ENCODE assay signal across 25 cellular contexts in genomic region chr22:23403720-23404688, GRCh38.
A peak's percentile ranks its signal among the peaks of the same experiment; 100 is the strongest.
DNase-seq lines count a peak whose midpoint lies in the region; ATAC-seq, FAIRE-seq and TF ChIP-seq lines count a peak whose summit lies in the region.
"Had no signal": no experiment of that assay in that cellular context is flagged by ENCODE, and none has a peak within 500 bp of the region (broad histone marks: within the 10 kb centered on the region; RNA-seq: fewer than 3 reads in every experiment).

No MANE protein-coding gene starts in this region.

- no peaks in the 10 kb centered on the region for H3K9me3 Mint-ChIP-seq in effector memory CD8-positive, alpha-beta T cell
- no peaks in the 10 kb centered on the region for H3K9me3 Mint-ChIP-seq in neural crest cell
- H3K9me3 Mint-ChIP-seq in activated CD4-positive, alpha-beta T cell treated with anti-CD3 and anti-CD28 coated beads, Interleukin-2, amount 10 ng/mL, durations not matched to agents 7 days and 5 days: no peaks in the 10 kb centered on the region
- H3K9me3 Mint-ChIP-seq: activated naive CD8-positive, alpha-beta T cell treated with anti-CD3 and anti-CD28 coated beads, Interleukin-2, amount 10 ng/mL, durations not matched to agents 7 days and 5 days; CD8-positive, alpha-beta T cell; H9 had no signal

- intact Hi-C loops in HepG2 (cut with micrococcal nuclease; ENCODE audit: unreplicated experiment): no loop called here
- intact Hi-C loops in right lobe of liver (cut with DNase I): loop anchor here in 1 of 2 donors (10.0 kb wide), 1 partner anchor 111 kb away; no protein-coding TSS in a partner anchor

- no peak for FAIRE-seq in HepG2 (lab: Jason Lieb, UNC)
- FAIRE-seq: RCC 7860 had no signal

- no peak overlapping the region for H3K4me3 ChIP-seq in HepG2 (replicated peaks in 1 of 3; ENCODE audit: insufficient read depth in 1 of 3, low read depth in 2 of 3, low read length in 3 of 3)
- H3K4me3 ChIP-seq in right lobe of liver: no peak overlapping the region
- no peak overlapping the region for H3K4me3 ChIP-seq in SK-N-SH (ENCODE audit: low read depth in 2 of 2, low read length in 1 of 2)
- H3K4me3 ChIP-seq: uterus had no signal

- POLR2A ChIA-PET in HepG2 (lab: Yijun Ruan, JAX): no interaction called here
- POLR2A ChIA-PET in SK-N-SH (lab: Yijun Ruan, JAX): interaction anchor here (0.8 kb wide), 1 partner anchor 14 kb away, joined by 3 read pairs; no protein-coding TSS in a partner anchor
- POLR2A ChIA-PET in activated CD4-positive, alpha-beta T cell treated with anti-CD3 and anti-CD28 coated beads, Interleukin-2, amount 10 ng/mL, durations not matched to agents 7 days and 5 days (lab: Charles Lee): no interaction called here

- H3K4me2 ChIP-seq in HepG2 (ENCODE audit: low read depth, low read length): no peak overlapping the region
- H3K4me2 ChIP-seq in SK-N-SH: no peak overlapping the region

- TF ChIP-seq POLR2A in HepG2 (IDR thresholded peaks at IDR 0.05; ENCODE audit: insufficient read depth in 1 of 2, low read depth in 2 of 2, low read length in 2 of 2) (no peak), right lobe of liver (IDR thresholded peaks at IDR 0.05) (no peak)

- H3K9me3 ChIP-seq in HepG2 (ENCODE audit: low read length): no peaks in the 10 kb centered on the region
- H3K9me3 ChIP-seq in right lobe of liver: no peaks in the 10 kb centered on the region
- H3K9me3 ChIP-seq in SK-N-SH: no peaks in the 10 kb centered on the region
- H3K9me3 ChIP-seq: uterus had no signal

- H2AFZ ChIP-seq in HepG2 (ENCODE audit: low read length): no peak overlapping the region
- no peak overlapping the region for H2AFZ ChIP-seq in SK-N-SH (ENCODE audit: low read depth)

- no peak overlapping the region for H3K27ac ChIP-seq in HepG2 (ENCODE audit: extremely low read length, insufficient read depth, low read length)
- H3K27ac ChIP-seq in right lobe of liver: no peak overlapping the region
- H3K27ac ChIP-seq in SK-N-SH (ENCODE audit: low read depth in 2 of 2, low read length in 1 of 2): no peak overlapping the region
- H3K27ac ChIP-seq: uterus had no signal

- BruUV-seq in HepG2 (replicated peaks; lab: Mats Ljungman, UMichigan): no TSS peak

- peak overlapping the region; percentile 29 to 49 for H3K4me3 Mint-ChIP-seq in effector memory CD8-positive, alpha-beta T cell
- H3K4me3 Mint-ChIP-seq in neural crest cell: no peak overlapping the region
- H3K4me3 Mint-ChIP-seq in activated CD4-positive, alpha-beta T cell treated with anti-CD3 and anti-CD28 coated beads, Interleukin-2, amount 10 ng/mL, durations not matched to agents 7 days and 5 days: no peak overlapping the region
- H3K4me3 Mint-ChIP-seq: activated CD8-positive, alpha-beta T cell treated with anti-CD3 and anti-CD28 coated beads, Interleukin-2, amount 10 ng/mL, durations not matched to agents 7 days and 5 days; activated naive CD8-positive, alpha-beta T cell treated with anti-CD3 and anti-CD28 coated beads, Interleukin-2, amount 10 ng/mL, durations not matched to agents 7 days and 5 days; CD8-positive, alpha-beta T cell had no signal

- CTCF ChIA-PET in HepG2 (lab: Yijun Ruan, JAX; ENCODE audit: low intra/inter-chr PET ratio, low total read pairs) (interaction anchor here (1.8 kb wide), 1 partner anchor 135 kb away, joined by 21 read pairs; no protein-coding TSS in a partner anchor), SK-N-SH (lab: Yijun Ruan, JAX) (interaction anchor here (0.7 to 3.3 kb wide), 13 partner anchors 14 to 353 kb away, joined by 3 to 13 read pairs (median 4); no protein-coding TSS in a partner anchor)
- CTCF ChIA-PET in activated CD4-positive, alpha-beta T cell treated with anti-CD3 and anti-CD28 coated beads, Interleukin-2, amount 10 ng/mL, durations not matched to agents 7 days and 5 days (lab: Charles Lee): no interaction called here

- TF ChIP-seq CTCF in HepG2 (CRISPR knock-in tag; IDR thresholded peaks at IDR 0.05) (no peak), right lobe of liver (IDR thresholded peaks at IDR 0.05) (no peak), neural crest cell (conservative IDR thresholded peaks at IDR 0.05) (no peak), GM13977 (IDR thresholded peaks at IDR 0.05; ENCODE audit: extremely low read depth, insufficient read depth, missing control alignments) (no peak), SK-N-SH (IDR thresholded peaks at IDR 0.05) (no peak)

- in situ Hi-C loops in HepG2 (cut with HindIII; ENCODE audit: extremely low pct_ligation_motif_present, low pct_unique_long_range_greater_than_20kb) (no loop called here), GM13977 (cut with MboI; ENCODE audit: low pct_unique_long_range_greater_than_20kb, low sequenced_read_pairs, unreplicated experiment) (no loop called here)

- no peaks in the 10 kb centered on the region for H3K36me3 Mint-ChIP-seq in effector memory CD8-positive, alpha-beta T cell (ENCODE audit: insufficient read depth)
- H3K36me3 Mint-ChIP-seq in neural crest cell (ENCODE audit: low read depth): no peaks in the 10 kb centered on the region
- no peaks in the 10 kb centered on the region for H3K36me3 Mint-ChIP-seq in activated CD4-positive, alpha-beta T cell treated with anti-CD3 and anti-CD28 coated beads, Interleukin-2, amount 10 ng/mL, durations not matched to agents 7 days and 5 days (ENCODE audit: low read depth)
- H3K36me3 Mint-ChIP-seq: activated naive CD8-positive, alpha-beta T cell treated with anti-CD3 and anti-CD28 coated beads, Interleukin-2, amount 10 ng/mL, durations not matched to agents 7 days and 5 days; CD8-positive, alpha-beta T cell had no signal

- peaks cover 10% of the 10 kb centered on the region for H3F3A ChIP-seq in SK-N-SH (replicated peaks; ENCODE audit: insufficient read depth)

- TF ChIP-seq RAD21 in HepG2 (CRISPR knock-in tag; IDR thresholded peaks at IDR 0.05) (no peak), SK-N-SH (IDR thresholded peaks at IDR 0.05; ENCODE audit: low read length) (no peak)

- no peak for ATAC-seq in HepG2
- ATAC-seq in right lobe of liver: no peak
- no peak for ATAC-seq in effector memory CD8-positive, alpha-beta T cell (replicated peaks)
- ATAC-seq: activated CD4-positive, CD25-positive, alpha-beta regulatory T cell treated with anti-CD3 and anti-CD28 coated beads, Interleukin-2, amount 50 U/mL, for 24 hours; activated CD8-positive, alpha-beta T cell treated with anti-CD3 and anti-CD28 coated beads, Interleukin-2, amount 10 ng/mL, durations not matched to agents 7 days and 5 days; CD8-positive, alpha-beta T cell had no signal

- H3K79me2 ChIP-seq in HepG2 (ENCODE audit: insufficient read depth, low read length) (no peaks in the 10 kb centered on the region), SK-N-SH (ENCODE audit: insufficient read depth) (no peaks in the 10 kb centered on the region)
- H3K79me2 ChIP-seq: parathyroid adenoma had no signal

- no peaks in the 10 kb centered on the region for H4K20me1 ChIP-seq in HepG2 (ENCODE audit: insufficient read depth, low read length)
- H4K20me1 ChIP-seq in SK-N-SH (ENCODE audit: insufficient read depth): no peaks in the 10 kb centered on the region

- 65% methylated on average over 8 of the region's 13 CpGs for WGBS in HepG2 (ENCODE audit: low lambda C conversion rate)
- 17% methylated on average over 1 of the region's 13 CpGs for WGBS in right lobe of liver (ENCODE audit: insufficient coverage, low coverage, low lambda C conversion rate, missing lambda C conversion rate)
- WGBS in SK-N-SH (ENCODE audit: low lambda C conversion rate): 56% methylated on average over 4 of the region's 13 CpGs

- H3K9ac ChIP-seq in HepG2 (ENCODE audit: insufficient read depth, low read depth, low read length) (no peak overlapping the region), SK-N-SH (no peak overlapping the region)
- H3K9ac ChIP-seq: parathyroid adenoma had no signal

- peaks cover 0 to 1% of the 10 kb centered on the region in 2 donors for H3K4me1 Mint-ChIP-seq in effector memory CD8-positive, alpha-beta T cell (ENCODE audit: low read depth in 2 of 2)
- peaks cover 9% of the 10 kb centered on the region for H3K4me1 Mint-ChIP-seq in neural crest cell
- H3K4me1 Mint-ChIP-seq in activated CD4-positive, alpha-beta T cell treated with anti-CD3 and anti-CD28 coated beads, Interleukin-2, amount 10 ng/mL, durations not matched to agents 7 days and 5 days: no peaks in the 10 kb centered on the region
- H3K4me1 Mint-ChIP-seq: activated naive CD8-positive, alpha-beta T cell treated with anti-CD3 and anti-CD28 coated beads, Interleukin-2, amount 10 ng/mL, durations not matched to agents 7 days and 5 days had no signal

- H3K36me3 ChIP-seq in HepG2 (replicated peaks in 1 of 2; ENCODE audit: control insufficient read depth in 1 of 2, insufficient read depth in 2 of 2, low read length in 2 of 2) (no peaks in the 10 kb centered on the region), right lobe of liver (no peaks in the 10 kb centered on the region), SK-N-SH (replicated peaks in 1 of 2; ENCODE audit: control insufficient read depth in 1 of 2, insufficient read depth in 2 of 2, low read length in 1 of 2) (no peaks in the 10 kb centered on the region)
- H3K36me3 ChIP-seq: uterus had no signal

- peaks cover 9% of the 10 kb centered on the region for H3K4me1 ChIP-seq in HepG2 (ENCODE audit: insufficient read depth, low read length)
- H3K4me1 ChIP-seq in right lobe of liver: no peaks in the 10 kb centered on the region
- peaks cover 0 to 32% of the 10 kb centered on the region in 2 experiments; a peak in 1 of 4 replicates for H3K4me1 ChIP-seq in SK-N-SH (ENCODE audit: control insufficient read depth in 1 of 2, insufficient read depth in 2 of 2, low read depth in 1 of 2, low read length in 1 of 2)
- H3K4me1 ChIP-seq: parathyroid adenoma, uterus had no signal

- H3K27me3 Mint-ChIP-seq in effector memory CD8-positive, alpha-beta T cell: peaks cover 5 to 25% of the 10 kb centered on the region in 2 donors
- no peaks in the 10 kb centered on the region for H3K27me3 Mint-ChIP-seq in neural crest cell (ENCODE audit: low read depth)
- H3K27me3 Mint-ChIP-seq in activated CD4-positive, alpha-beta T cell treated with anti-CD3 and anti-CD28 coated beads, Interleukin-2, amount 10 ng/mL, durations not matched to agents 7 days and 5 days: no peaks in the 10 kb centered on the region

- no peak for TF ChIP-seq EP300 in HepG2 (IDR thresholded peaks at IDR 0.05; ENCODE audit: low read depth in 2 of 2, low read length in 2 of 2)
- TF ChIP-seq EP300 in HepG2 (CRISPR knock-in tag; IDR thresholded peaks at IDR 0.05; ENCODE audit: borderline replicate concordance): no peak
- TF ChIP-seq EP300 in SK-N-SH (IDR thresholded peaks at IDR 0.05; ENCODE audit: borderline replicate concordance in 1 of 2, low read depth in 1 of 2, low read length in 1 of 2): no peak

- peaks cover 0 to 1% of the 10 kb centered on the region in 2 experiments; a peak in 2 of 5 replicates for H3K27me3 ChIP-seq in HepG2 (ENCODE audit: control insufficient read depth in 1 of 2, insufficient read depth in 2 of 2, low read length in 2 of 2)
- no peaks in the 10 kb centered on the region for H3K27me3 ChIP-seq in right lobe of liver
- no peaks in the 10 kb centered on the region for H3K27me3 ChIP-seq in SK-N-SH (ENCODE audit: insufficient read depth)
- H3K27me3 ChIP-seq: uterus had no signal

- H3K27ac Mint-ChIP-seq in effector memory CD8-positive, alpha-beta T cell: no peak overlapping the region
- peak overlapping the region; percentile 12 for H3K27ac Mint-ChIP-seq in neural crest cell (ENCODE audit: unreplicated experiment)
- no peak overlapping the region for H3K27ac Mint-ChIP-seq in activated CD4-positive, alpha-beta T cell treated with anti-CD3 and anti-CD28 coated beads, Interleukin-2, amount 10 ng/mL, durations not matched to agents 7 days and 5 days
- H3K27ac Mint-ChIP-seq: activated CD8-positive, alpha-beta T cell treated with anti-CD3 and anti-CD28 coated beads, Interleukin-2, amount 10 ng/mL, durations not matched to agents 7 days and 5 days; activated naive CD8-positive, alpha-beta T cell treated with anti-CD3 and anti-CD28 coated beads, Interleukin-2, amount 10 ng/mL, durations not matched to agents 7 days and 5 days; CD8-positive, alpha-beta T cell had no signal

- H3K9me2 ChIP-seq in SK-N-SH: no peaks in the 10 kb centered on the region

- no peak for DNase-seq in HepG2 (ENCODE audit: low spot score)
- DNase-seq in right lobe of liver: no peak
- DNase-seq in effector memory CD8-positive, alpha-beta T cell: no peak
- no peak for DNase-seq in neural crest cell (ENCODE audit: low read depth, low spot score)
- DNase-seq in GM13977 (ENCODE audit: low spot score): no peak
- no peak for DNase-seq in iPS-NIHi11 (ENCODE audit: low spot score)
- no peak for DNase-seq in SK-N-SH
- DNase-seq in activated CD4-positive, alpha-beta T cell treated with anti-CD3 and anti-CD28 coated beads, Interleukin-2, amount 10 ng/mL, durations not matched to agents 7 days and 5 days: no peak
- DNase-seq: AML-193; CD8-positive, alpha-beta T cell; central memory CD4-positive, alpha-beta T cell; DMS153; NCI-H1436; NCI-H345; SIG-M5; stimulated activated CD4-positive, alpha-beta T cell treated with anti-CD3 and anti-CD28 coated beads, Interleukin-12 subunit alpha, Interleukin-12 subunit beta, amount 100 ng/mL, for 4 hours; stimulated activated CD4-positive, alpha-beta T cell treated with anti-CD3 and anti-CD28 coated beads, Interleukin-4, amount 100 ng/mL, for 1 hour; T-helper 1 cell; uterus had no signal

Comparison
In these comparisons a context has a peak if more than half of its experiments do, and no peak if none do; other contexts are left out.
1. H3K4me3 Mint-ChIP-seq: peak in effector memory CD8-positive, alpha-beta T cell (2 of 2); none in neural crest cell (single experiment) and activated CD4-positive, alpha-beta T cell treated with anti-CD3 and anti-CD28 coated beads, Interleukin-2, amount 10 ng/mL, durations not matched to agents 7 days and 5 days (single experiment).